9 cellular contexts compared by ENCODE assay signal in genomic region chrX:67415937-67416336, GRCh38.
"Had no signal": no experiment of that assay in that cellular context is flagged by ENCODE, and none has a peak within 500 bp of the region (broad histone marks: within the 10 kb centered on the region; RNA-seq: fewer than 3 reads in every experiment).

No MANE protein-coding gene starts in this region.

- H3K36me3 ChIP-seq: HAP-1 had no signal

- H3K9me3 ChIP-seq: HAP-1 had no signal

- H3K9ac ChIP-seq: GM23248, KMS-11 had no signal

- H3K4me1 ChIP-seq: HAP-1 had no signal

- H3K27ac ChIP-seq: GM23248, HL-60, KMS-11 had no signal

- ATAC-seq: HCT116 had no signal

- H3K4me3 ChIP-seq: GM23248, HAP-1 had no signal

- DNase-seq: GM23248, GOT3, H7, HFFc6, KBM-7 had no signal

- H3K4me2 ChIP-seq: KMS-11 had no signal
